Comparison of ENCODE assay signal across 1 cellular context in the genomic region with DNA sequence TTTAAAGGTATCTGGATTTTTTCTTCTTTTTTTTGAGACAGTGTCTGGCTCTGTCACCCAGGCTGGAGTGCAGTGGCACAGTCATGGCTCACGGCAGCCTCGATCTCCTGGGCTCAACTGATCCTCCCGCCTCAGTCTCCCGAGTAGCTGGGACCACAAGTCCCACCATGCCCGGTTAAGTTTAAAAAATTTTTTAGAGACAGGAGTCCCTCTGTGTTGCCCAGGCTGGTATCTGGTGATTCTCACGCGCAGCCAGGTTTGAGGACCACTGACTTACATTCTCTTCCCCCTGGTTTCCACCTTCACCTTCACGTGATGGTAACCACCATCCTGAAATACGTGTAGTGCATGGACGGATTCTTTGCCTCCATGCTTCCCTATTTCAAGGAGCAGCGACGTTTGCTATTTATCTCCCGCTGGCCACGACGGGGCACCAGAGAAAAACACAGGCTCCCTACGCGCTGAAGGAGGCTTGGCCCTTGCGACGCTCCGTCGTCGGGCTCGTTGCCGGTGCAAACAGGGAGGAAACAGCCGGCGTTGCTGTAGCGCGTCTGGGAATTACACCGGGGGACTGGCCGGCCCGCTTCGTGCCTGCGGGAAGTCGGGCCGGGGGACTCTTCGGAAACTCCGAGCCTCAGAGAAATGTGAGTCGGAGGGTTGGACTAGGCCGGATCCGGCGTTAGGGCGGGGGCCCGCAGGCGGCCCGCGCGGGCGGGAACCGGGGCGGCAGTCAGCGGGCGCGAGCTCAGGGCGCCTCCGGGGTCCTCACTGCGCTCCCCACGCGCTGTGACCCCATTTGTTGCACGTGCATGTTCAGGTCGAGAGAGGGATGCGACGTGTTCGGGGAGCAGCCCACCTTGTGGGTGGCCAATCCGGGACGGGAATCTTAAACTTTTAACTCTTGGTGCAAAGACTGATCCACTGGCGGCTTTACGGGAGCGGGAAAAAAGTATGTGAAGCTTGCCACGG.
A peak's percentile ranks its signal among the peaks of the same experiment; 100 is the strongest.
TF ChIP-seq lines count a peak whose summit lies in the region.

A gene with protein sequence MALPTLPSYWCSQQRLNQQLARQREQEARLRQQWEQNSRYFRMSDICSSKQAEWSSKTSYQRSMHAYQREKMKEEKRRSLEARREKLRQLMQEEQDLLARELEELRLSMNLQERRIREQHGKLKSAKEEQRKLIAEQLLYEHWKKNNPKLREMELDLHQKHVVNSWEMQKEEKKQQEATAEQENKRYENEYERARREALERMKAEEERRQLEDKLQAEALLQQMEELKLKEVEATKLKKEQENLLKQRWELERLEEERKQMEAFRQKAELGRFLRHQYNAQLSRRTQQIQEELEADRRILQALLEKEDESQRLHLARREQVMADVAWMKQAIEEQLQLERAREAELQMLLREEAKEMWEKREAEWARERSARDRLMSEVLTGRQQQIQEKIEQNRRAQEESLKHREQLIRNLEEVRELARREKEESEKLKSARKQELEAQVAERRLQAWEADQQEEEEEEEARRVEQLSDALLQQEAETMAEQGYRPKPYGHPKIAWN (plus strand): TSS at position 492 of the 969 bp plus-strand sequence. CDS start 2,753 bp downstream, outside the sequence.

TF ChIP-seq in HepG2, 621 proteins besides CTCF, POLR2A, EP300 and RAD21 (continued from another document and continues in another):
- TF ChIP-seq, protein P1, sequence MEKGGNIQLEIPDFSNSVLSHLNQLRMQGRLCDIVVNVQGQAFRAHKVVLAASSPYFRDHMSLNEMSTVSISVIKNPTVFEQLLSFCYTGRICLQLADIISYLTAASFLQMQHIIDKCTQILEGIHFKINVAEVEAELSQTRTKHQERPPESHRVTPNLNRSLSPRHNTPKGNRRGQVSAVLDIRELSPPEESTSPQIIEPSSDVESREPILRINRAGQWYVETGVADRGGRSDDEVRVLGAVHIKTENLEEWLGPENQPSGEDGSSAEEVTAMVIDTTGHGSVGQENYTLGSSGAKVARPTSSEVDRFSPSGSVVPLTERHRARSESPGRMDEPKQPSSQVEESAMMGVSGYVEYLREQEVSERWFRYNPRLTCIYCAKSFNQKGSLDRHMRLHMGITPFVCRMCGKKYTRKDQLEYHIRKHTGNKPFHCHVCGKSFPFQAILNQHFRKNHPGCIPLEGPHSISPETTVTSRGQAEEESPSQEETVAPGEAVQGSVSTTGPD (CRISPR knock-in tag; IDR thresholded peaks at IDR 0.05) = no peak
- TF ChIP-seq, protein P2, sequence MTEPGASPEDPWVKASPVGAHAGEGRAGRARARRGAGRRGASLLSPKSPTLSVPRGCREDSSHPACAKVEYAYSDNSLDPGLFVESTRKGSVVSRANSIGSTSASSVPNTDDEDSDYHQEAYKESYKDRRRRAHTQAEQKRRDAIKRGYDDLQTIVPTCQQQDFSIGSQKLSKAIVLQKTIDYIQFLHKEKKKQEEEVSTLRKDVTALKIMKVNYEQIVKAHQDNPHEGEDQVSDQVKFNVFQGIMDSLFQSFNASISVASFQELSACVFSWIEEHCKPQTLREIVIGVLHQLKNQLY (CRISPR knock-in tag; IDR thresholded peaks at IDR 0.05) = peak; percentile 62; the same call in 1 of the 2 replicates
- TF ChIP-seq HOXA3 (CRISPR knock-in tag; IDR thresholded peaks at IDR 0.05) (peak; percentile 85), SMARCC2 (IDR thresholded peaks at IDR 0.05) (no peak), STAT5B (CRISPR knock-in tag; IDR thresholded peaks at IDR 0.05) (no peak), NFKBIZ (CRISPR knock-in tag; IDR thresholded peaks at IDR 0.05) (0 out of 2 replicates have a peak, but pooled peaks have one; percentile 56), NKX3-1 (CRISPR knock-in tag; IDR thresholded peaks at IDR 0.05) (no peak), MIER3 (CRISPR knock-in tag; IDR thresholded peaks at IDR 0.05; ENCODE audit: borderline replicate concordance) (no peak), MTF2 (CRISPR knock-in tag; IDR thresholded peaks at IDR 0.05; ENCODE audit: borderline replicate concordance) (no peak), ZNF329 (CRISPR knock-in tag; IDR thresholded peaks at IDR 0.05; ENCODE audit: low read depth) (no peak), MAZ (IDR thresholded peaks at IDR 0.05; ENCODE audit: borderline replicate concordance, low read depth, low read length) (no peak), MAZ (CRISPR knock-in tag; IDR thresholded peaks at IDR 0.05; ENCODE audit: low read depth) (0 out of 2 replicates have a peak, but pooled peaks have one; percentile 53), CENPX (CRISPR knock-in tag; IDR thresholded peaks at IDR 0.05) (no peak), HNRNPL (IDR thresholded peaks at IDR 0.05; ENCODE audit: low read depth, low read length) (0 out of 2 replicates have a peak, but pooled peaks have one; percentile 41), ZNF614 (CRISPR knock-in tag; IDR thresholded peaks at IDR 0.05; ENCODE audit: borderline replicate concordance) (peak; percentile 50; the same call in 1 of the 2 replicates), NCOR1 (IDR thresholded peaks at IDR 0.05; ENCODE audit: borderline replicate concordance, low read length) (peak; percentile 23; the same call in 1 of the 2 replicates), SRSF1 (optimal IDR thresholded peaks at IDR 0.05; ENCODE audit: low read depth, low read length) (no peak), ZNF549 (CRISPR knock-in tag; IDR thresholded peaks at IDR 0.05) (no peak), NR2F2 (IDR thresholded peaks at IDR 0.05; ENCODE audit: borderline replicate concordance, low read depth) (no peak), GPN1 (CRISPR knock-in tag; IDR thresholded peaks at IDR 0.05; ENCODE audit: borderline replicate concordance) (no peak)
- TF ChIP-seq, protein P3, sequence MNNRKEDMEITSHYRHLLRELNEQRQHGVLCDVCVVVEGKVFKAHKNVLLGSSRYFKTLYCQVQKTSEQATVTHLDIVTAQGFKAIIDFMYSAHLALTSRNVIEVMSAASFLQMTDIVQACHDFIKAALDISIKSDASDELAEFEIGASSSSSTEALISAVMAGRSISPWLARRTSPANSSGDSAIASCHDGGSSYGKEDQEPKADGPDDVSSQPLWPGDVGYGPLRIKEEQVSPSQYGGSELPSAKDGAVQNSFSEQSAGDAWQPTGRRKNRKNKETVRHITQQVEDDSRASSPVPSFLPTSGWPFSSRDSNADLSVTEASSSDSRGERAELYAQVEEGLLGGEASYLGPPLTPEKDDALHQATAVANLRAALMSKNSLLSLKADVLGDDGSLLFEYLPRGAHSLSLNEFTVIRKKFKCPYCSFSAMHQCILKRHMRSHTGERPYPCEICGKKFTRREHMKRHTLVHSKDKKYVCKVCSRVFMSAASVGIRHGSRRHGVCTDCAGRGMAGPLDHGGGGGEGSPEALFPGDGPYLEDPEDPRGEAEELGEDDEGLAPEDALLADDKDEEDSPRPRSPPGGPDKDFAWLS (CRISPR knock-in tag; IDR thresholded peaks at IDR 0.05; ENCODE audit: borderline replicate concordance) = no peak
- TF ChIP-seq, protein P4, sequence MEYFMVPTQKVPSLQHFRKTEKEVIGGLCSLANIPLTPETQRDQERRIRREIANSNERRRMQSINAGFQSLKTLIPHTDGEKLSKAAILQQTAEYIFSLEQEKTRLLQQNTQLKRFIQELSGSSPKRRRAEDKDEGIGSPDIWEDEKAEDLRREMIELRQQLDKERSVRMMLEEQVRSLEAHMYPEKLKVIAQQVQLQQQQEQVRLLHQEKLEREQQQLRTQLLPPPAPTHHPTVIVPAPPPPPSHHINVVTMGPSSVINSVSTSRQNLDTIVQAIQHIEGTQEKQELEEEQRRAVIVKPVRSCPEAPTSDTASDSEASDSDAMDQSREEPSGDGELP (IDR thresholded peaks at IDR 0.05; ENCODE audit: borderline replicate concordance, low read depth) = no peak; the same call in 1 of the 2 replicates
- TF ChIP-seq, protein P5, sequence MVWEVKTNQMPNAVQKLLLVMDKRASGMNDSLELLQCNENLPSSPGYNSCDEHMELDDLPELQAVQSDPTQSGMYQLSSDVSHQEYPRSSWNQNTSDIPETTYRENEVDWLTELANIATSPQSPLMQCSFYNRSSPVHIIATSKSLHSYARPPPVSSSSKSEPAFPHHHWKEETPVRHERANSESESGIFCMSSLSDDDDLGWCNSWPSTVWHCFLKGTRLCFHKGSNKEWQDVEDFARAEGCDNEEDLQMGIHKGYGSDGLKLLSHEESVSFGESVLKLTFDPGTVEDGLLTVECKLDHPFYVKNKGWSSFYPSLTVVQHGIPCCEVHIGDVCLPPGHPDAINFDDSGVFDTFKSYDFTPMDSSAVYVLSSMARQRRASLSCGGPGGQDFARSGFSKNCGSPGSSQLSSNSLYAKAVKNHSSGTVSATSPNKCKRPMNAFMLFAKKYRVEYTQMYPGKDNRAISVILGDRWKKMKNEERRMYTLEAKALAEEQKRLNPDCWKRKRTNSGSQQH (CRISPR knock-in tag; IDR thresholded peaks at IDR 0.05; ENCODE audit: low read depth) = 0 out of 2 replicates have a peak, but pooled peaks have one; percentile 30
- TF ChIP-seq, protein P6, sequence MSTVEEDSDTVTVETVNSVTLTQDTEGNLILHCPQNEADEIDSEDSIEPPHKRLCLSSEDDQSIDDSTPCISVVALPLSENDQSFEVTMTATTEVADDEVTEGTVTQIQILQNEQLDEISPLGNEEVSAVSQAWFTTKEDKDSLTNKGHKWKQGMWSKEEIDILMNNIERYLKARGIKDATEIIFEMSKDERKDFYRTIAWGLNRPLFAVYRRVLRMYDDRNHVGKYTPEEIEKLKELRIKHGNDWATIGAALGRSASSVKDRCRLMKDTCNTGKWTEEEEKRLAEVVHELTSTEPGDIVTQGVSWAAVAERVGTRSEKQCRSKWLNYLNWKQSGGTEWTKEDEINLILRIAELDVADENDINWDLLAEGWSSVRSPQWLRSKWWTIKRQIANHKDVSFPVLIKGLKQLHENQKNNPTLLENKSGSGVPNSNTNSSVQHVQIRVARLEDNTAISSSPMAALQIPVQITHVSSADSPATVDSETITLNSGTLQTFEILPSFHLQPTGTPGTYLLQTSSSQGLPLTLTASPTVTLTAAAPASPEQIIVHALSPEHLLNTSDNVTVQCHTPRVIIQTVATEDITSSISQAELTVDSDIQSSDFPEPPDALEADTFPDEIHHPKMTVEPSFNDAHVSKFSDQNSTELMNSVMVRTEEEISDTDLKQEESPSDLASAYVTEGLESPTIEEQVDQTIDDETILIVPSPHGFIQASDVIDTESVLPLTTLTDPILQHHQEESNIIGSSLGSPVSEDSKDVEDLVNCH (CRISPR knock-in tag; IDR thresholded peaks at IDR 0.05) = no peak
- TF ChIP-seq, protein P7, sequence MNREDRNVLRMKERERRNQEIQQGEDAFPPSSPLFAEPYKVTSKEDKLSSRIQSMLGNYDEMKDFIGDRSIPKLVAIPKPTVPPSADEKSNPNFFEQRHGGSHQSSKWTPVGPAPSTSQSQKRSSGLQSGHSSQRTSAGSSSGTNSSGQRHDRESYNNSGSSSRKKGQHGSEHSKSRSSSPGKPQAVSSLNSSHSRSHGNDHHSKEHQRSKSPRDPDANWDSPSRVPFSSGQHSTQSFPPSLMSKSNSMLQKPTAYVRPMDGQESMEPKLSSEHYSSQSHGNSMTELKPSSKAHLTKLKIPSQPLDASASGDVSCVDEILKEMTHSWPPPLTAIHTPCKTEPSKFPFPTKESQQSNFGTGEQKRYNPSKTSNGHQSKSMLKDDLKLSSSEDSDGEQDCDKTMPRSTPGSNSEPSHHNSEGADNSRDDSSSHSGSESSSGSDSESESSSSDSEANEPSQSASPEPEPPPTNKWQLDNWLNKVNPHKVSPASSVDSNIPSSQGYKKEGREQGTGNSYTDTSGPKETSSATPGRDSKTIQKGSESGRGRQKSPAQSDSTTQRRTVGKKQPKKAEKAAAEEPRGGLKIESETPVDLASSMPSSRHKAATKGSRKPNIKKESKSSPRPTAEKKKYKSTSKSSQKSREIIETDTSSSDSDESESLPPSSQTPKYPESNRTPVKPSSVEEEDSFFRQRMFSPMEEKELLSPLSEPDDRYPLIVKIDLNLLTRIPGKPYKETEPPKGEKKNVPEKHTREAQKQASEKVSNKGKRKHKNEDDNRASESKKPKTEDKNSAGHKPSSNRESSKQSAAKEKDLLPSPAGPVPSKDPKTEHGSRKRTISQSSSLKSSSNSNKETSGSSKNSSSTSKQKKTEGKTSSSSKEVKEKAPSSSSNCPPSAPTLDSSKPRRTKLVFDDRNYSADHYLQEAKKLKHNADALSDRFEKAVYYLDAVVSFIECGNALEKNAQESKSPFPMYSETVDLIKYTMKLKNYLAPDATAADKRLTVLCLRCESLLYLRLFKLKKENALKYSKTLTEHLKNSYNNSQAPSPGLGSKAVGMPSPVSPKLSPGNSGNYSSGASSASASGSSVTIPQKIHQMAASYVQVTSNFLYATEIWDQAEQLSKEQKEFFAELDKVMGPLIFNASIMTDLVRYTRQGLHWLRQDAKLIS (CRISPR knock-in tag; IDR thresholded peaks at IDR 0.05) = no peak
- TF ChIP-seq, protein P8, sequence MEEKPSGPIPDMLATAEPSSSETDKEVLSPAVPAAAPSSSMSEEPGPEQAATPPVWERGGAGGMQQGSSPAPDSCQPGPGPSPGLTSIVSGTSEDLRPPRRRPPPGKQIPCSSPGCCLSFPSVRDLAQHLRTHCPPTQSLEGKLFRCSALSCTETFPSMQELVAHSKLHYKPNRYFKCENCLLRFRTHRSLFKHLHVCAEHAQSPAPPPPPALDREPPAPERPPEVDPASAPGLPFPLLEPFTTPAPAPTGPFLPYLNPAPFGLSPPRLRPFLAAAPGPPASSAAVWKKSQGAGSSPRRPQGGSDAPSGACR (CRISPR knock-in tag; IDR thresholded peaks at IDR 0.05) = no peak
- TF ChIP-seq, protein P9, sequence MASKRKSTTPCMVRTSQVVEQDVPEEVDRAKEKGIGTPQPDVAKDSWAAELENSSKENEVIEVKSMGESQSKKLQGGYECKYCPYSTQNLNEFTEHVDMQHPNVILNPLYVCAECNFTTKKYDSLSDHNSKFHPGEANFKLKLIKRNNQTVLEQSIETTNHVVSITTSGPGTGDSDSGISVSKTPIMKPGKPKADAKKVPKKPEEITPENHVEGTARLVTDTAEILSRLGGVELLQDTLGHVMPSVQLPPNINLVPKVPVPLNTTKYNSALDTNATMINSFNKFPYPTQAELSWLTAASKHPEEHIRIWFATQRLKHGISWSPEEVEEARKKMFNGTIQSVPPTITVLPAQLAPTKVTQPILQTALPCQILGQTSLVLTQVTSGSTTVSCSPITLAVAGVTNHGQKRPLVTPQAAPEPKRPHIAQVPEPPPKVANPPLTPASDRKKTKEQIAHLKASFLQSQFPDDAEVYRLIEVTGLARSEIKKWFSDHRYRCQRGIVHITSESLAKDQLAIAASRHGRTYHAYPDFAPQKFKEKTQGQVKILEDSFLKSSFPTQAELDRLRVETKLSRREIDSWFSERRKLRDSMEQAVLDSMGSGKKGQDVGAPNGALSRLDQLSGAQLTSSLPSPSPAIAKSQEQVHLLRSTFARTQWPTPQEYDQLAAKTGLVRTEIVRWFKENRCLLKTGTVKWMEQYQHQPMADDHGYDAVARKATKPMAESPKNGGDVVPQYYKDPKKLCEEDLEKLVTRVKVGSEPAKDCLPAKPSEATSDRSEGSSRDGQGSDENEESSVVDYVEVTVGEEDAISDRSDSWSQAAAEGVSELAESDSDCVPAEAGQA (IDR thresholded peaks at IDR 0.05; ENCODE audit: low read depth) = peak; percentile 66; the same call in 1 of the 2 replicates
- TF ChIP-seq, protein P9 (CRISPR knock-in tag; IDR thresholded peaks at IDR 0.05; ENCODE audit: borderline replicate concordance) = no peak; the same call in 1 of the 2 replicates
